ENCODE assay signal across 14 cellular contexts in genomic region chr5:143145388-143145787, GRCh38.
DNase-seq lines count a peak whose midpoint lies in the region; ATAC-seq and TF ChIP-seq lines count a peak whose summit lies in the region.
"Had no signal": no experiment of that assay in that cellular context is flagged by ENCODE, and none has a peak within 500 bp of the region (broad histone marks: within the 10 kb centered on the region; RNA-seq: fewer than 3 reads in every experiment).

No MANE protein-coding gene starts in this region.

- no peaks in the 10 kb centered on the region for H3K36me3 ChIP-seq in mammary epithelial cell (ENCODE audit: insufficient read depth, low read length)
- H3K36me3 ChIP-seq in muscle layer of colon (ENCODE audit: insufficient read depth, low read length), result peaks cover 4% of the 10 kb centered on the region
- no peaks in the 10 kb centered on the region for H3K36me3 ChIP-seq in suprapubic skin
- peaks cover 0 to 18% (median 0%) of the 10 kb centered on the region in 3 experiments for H3K36me3 ChIP-seq in naive thymus-derived CD4-positive, alpha-beta T cell (ENCODE audit: control insufficient read depth in 2 of 3, insufficient read depth in 3 of 3, low read length in 3 of 3)

- no TSS peak for BruUV-seq in mammary epithelial cell (replicated peaks; lab: Mats Ljungman, UMichigan)

- intact Hi-C loops in mammary epithelial cell (cut with micrococcal nuclease), result no loop called here
- intact Hi-C loops in naive thymus-derived CD4-positive, alpha-beta T cell (cut with micrococcal nuclease), result no loop called here

- in situ Hi-C loops in mammary epithelial cell (cut with MboI; ENCODE audit: low sequenced_read_pairs in 2 of 2), result no loop called here

- TF ChIP-seq CTCF in mammary epithelial cell (conservative IDR thresholded peaks at IDR 0.05 in 1 of 2, IDR thresholded peaks at IDR 0.05 in 1 of 2; ENCODE audit: extremely low read depth in 1 of 2, insufficient read depth in 1 of 2, low read depth in 1 of 2, low read length in 2 of 2), result no peak
- no peak for TF ChIP-seq CTCF in suprapubic skin (IDR thresholded peaks at IDR 0.05)

- no peak for TF ChIP-seq POLR2A in suprapubic skin (IDR thresholded peaks at IDR 0.05)

- H3K27me3 Mint-ChIP-seq in T-helper 1 cell treated with Interleukin-12 subunit alpha and Interleukin-12 subunit beta and Interleukin-4 antibody, amounts not matched to agents 30 μg/mL and 1 μg/mL, for 36 hours (ENCODE audit: low read depth), result no peaks in the 10 kb centered on the region
- no peaks in the 10 kb centered on the region for H3K27me3 Mint-ChIP-seq in naive thymus-derived CD4-positive, alpha-beta T cell
- H3K27me3 Mint-ChIP-seq: activated CD8-positive, alpha-beta T cell treated with anti-CD3 and anti-CD28 coated beads for 36 hours had no signal

- WGBS in mammary epithelial cell (ENCODE audit: low coverage, missing lambda C conversion rate), result 44% methylated on average over 6 of the region's 6 CpGs
- WGBS in suprapubic skin, result 48% methylated on average over 6 of the region's 6 CpGs

- H3K27me3 ChIP-seq in mammary epithelial cell (ENCODE audit: insufficient read depth, low read length), result no peaks in the 10 kb centered on the region
- no peaks in the 10 kb centered on the region for H3K27me3 ChIP-seq in muscle layer of colon (ENCODE audit: control insufficient read depth in 1 of 2, insufficient read depth in 2 of 2, low read length in 2 of 2)
- no peaks in the 10 kb centered on the region for H3K27me3 ChIP-seq in suprapubic skin
- no peaks in the 10 kb centered on the region for H3K27me3 ChIP-seq in naive thymus-derived CD4-positive, alpha-beta T cell (ENCODE audit: control insufficient read depth in 2 of 2, insufficient read depth in 2 of 2, low read length in 2 of 2)

- no peaks in the 10 kb centered on the region for H3K79me2 ChIP-seq in mammary epithelial cell (ENCODE audit: insufficient read depth, low read length)

- H3K4me1 Mint-ChIP-seq in T-helper 1 cell treated with Interleukin-12 subunit alpha and Interleukin-12 subunit beta and Interleukin-4 antibody, amounts not matched to agents 30 μg/mL and 1 μg/mL, for 36 hours (ENCODE audit: low read depth), result peaks cover 7% of the 10 kb centered on the region
- H3K4me1 Mint-ChIP-seq in naive thymus-derived CD4-positive, alpha-beta T cell, result peaks cover 0 to 8% (median 0%) of the 10 kb centered on the region in 7 donors

- DNase-seq in T-helper 1 cell, result no peak
- DNase-seq in mammary epithelial cell, result no peak
- DNase-seq in suprapubic skin (ENCODE audit: low spot score in 2 of 2), result no peak
- DNase-seq in naive thymus-derived CD4-positive, alpha-beta T cell, result no peak
- DNase-seq: activated CD8-positive, alpha-beta T cell treated with anti-CD3 and anti-CD28 coated beads for 36 hours; activated naive CD4-positive, alpha-beta T cell treated with Interleukin-2 at 50 U/mL for 16 hours; dermis blood vessel endothelial cell; OCI-M1; stimulated activated CD4-positive, alpha-beta T cell treated with anti-CD3 and anti-CD28 coated beads, Interleukin-4, amount 100 ng/mL, for 4 hours had no signal

- H3K27ac Mint-ChIP-seq in T-helper 1 cell treated with Interleukin-12 subunit alpha and Interleukin-12 subunit beta and Interleukin-4 antibody, amounts not matched to agents 30 μg/mL and 1 μg/mL, for 36 hours, result no peak overlapping the region
- peak overlapping the region in 1 of 9 donors; percentile 30 for H3K27ac Mint-ChIP-seq in naive thymus-derived CD4-positive, alpha-beta T cell
- H3K27ac Mint-ChIP-seq: activated CD8-positive, alpha-beta T cell treated with anti-CD3 and anti-CD28 coated beads for 36 hours had no signal

- H3K36me3 Mint-ChIP-seq in T-helper 1 cell treated with Interleukin-12 subunit alpha and Interleukin-12 subunit beta and Interleukin-4 antibody, amounts not matched to agents 30 μg/mL and 1 μg/mL, for 36 hours (ENCODE audit: low read depth), result peaks cover 15% of the 10 kb centered on the region
- peaks cover 10 to 61% (median 28%) of the 10 kb centered on the region in 5 donors for H3K36me3 Mint-ChIP-seq in naive thymus-derived CD4-positive, alpha-beta T cell

- ATAC-seq in naive thymus-derived CD4-positive, alpha-beta T cell, result no peak
- ATAC-seq in HG03439 (IDR thresholded peaks at IDR 0.05; ENCODE audit: unreplicated experiment) (no peak), HG02884 (IDR thresholded peaks at IDR 0.05; ENCODE audit: unreplicated experiment) (no peak)
- ATAC-seq: activated CD8-positive, alpha-beta T cell treated with anti-CD3 and anti-CD28 coated beads for 36 hours; left lobe of liver had no signal

- H3K4me3 Mint-ChIP-seq in T-helper 1 cell treated with Interleukin-12 subunit alpha and Interleukin-12 subunit beta and Interleukin-4 antibody, amounts not matched to agents 30 μg/mL and 1 μg/mL, for 36 hours, result peak overlapping the region; percentile 11
- peak overlapping the region in 1 of 10 donors; percentile 41 for H3K4me3 Mint-ChIP-seq in naive thymus-derived CD4-positive, alpha-beta T cell
- H3K4me3 Mint-ChIP-seq: activated CD8-positive, alpha-beta T cell treated with anti-CD3 and anti-CD28 coated beads for 36 hours had no signal

- H3K27ac ChIP-seq in mammary epithelial cell (ENCODE audit: insufficient read depth, low read depth, low read length), result peak overlapping the region; percentile 21
- peak overlapping the region; percentile 31 for H3K27ac ChIP-seq in muscle layer of colon (ENCODE audit: low read depth, low read length)
- peak overlapping the region; percentile 57 for H3K27ac ChIP-seq in suprapubic skin
- H3K27ac ChIP-seq in naive thymus-derived CD4-positive, alpha-beta T cell (ENCODE audit: low read depth, low read length), result no peak overlapping the region

- POLR2A ChIA-PET in naive thymus-derived CD4-positive, alpha-beta T cell (lab: Charles Lee), result no interaction called here

- H3K9ac ChIP-seq in mammary epithelial cell (ENCODE audit: insufficient read depth, low read length) (no peak overlapping the region), muscle layer of colon (ENCODE audit: low read length) (no peak overlapping the region)

- CTCF ChIA-PET in mammary epithelial cell (lab: Charles Lee; ENCODE audit: low non-redundant PET), result no interaction called here
- CTCF ChIA-PET in naive thymus-derived CD4-positive, alpha-beta T cell (lab: Charles Lee), result no interaction called here

- H3K4me1 ChIP-seq in mammary epithelial cell (ENCODE audit: insufficient read depth, low read length) (peaks cover 52% of the 10 kb centered on the region), muscle layer of colon (ENCODE audit: insufficient read depth, low read length) (peaks cover 48% of the 10 kb centered on the region), suprapubic skin (peaks cover 49% of the 10 kb centered on the region)
- no peaks in the 10 kb centered on the region for H3K4me1 ChIP-seq in naive thymus-derived CD4-positive, alpha-beta T cell (ENCODE audit: control insufficient read depth in 2 of 2, insufficient read depth in 2 of 2, low read length in 2 of 2)

- no peaks in the 10 kb centered on the region for H4K20me1 ChIP-seq in mammary epithelial cell (ENCODE audit: insufficient read depth, low read length)

- H3K9me3 Mint-ChIP-seq in T-helper 1 cell treated with Interleukin-12 subunit alpha and Interleukin-12 subunit beta and Interleukin-4 antibody, amounts not matched to agents 30 μg/mL and 1 μg/mL, for 36 hours, result no peaks in the 10 kb centered on the region
- H3K9me3 Mint-ChIP-seq in naive thymus-derived CD4-positive, alpha-beta T cell, result no peaks in the 10 kb centered on the region
- H3K9me3 Mint-ChIP-seq: activated CD8-positive, alpha-beta T cell treated with anti-CD3 and anti-CD28 coated beads for 36 hours had no signal

- H3K9me3 ChIP-seq in mammary epithelial cell (replicated peaks; ENCODE audit: insufficient read depth, low read length), result no peaks in the 10 kb centered on the region
- no peaks in the 10 kb centered on the region for H3K9me3 ChIP-seq in muscle layer of colon (ENCODE audit: low read length)
- H3K9me3 ChIP-seq in suprapubic skin, result no peaks in the 10 kb centered on the region
- no peaks in the 10 kb centered on the region for H3K9me3 ChIP-seq in naive thymus-derived CD4-positive, alpha-beta T cell (ENCODE audit: control insufficient read depth in 2 of 3, low read length in 3 of 3)

- peak overlapping the region; percentile 53 for H2AFZ ChIP-seq in mammary epithelial cell (ENCODE audit: low read depth, low read length)

- peak overlapping the region; percentile 55 for H3K4me2 ChIP-seq in mammary epithelial cell (ENCODE audit: insufficient read depth, low read depth, low read length)

- TF ChIP-seq EP300 in suprapubic skin (IDR thresholded peaks at IDR 0.05), result no peak

- no peak overlapping the region for H3K4me3 ChIP-seq in mammary epithelial cell (replicated peaks in 1 of 3; ENCODE audit: insufficient read depth in 1 of 3, low read depth in 2 of 3, low read length in 3 of 3)
- no peak overlapping the region for H3K4me3 ChIP-seq in muscle layer of colon (ENCODE audit: low read depth in 1 of 2, low read length in 2 of 2)
- no peak overlapping the region for H3K4me3 ChIP-seq in suprapubic skin
- H3K4me3 ChIP-seq in naive thymus-derived CD4-positive, alpha-beta T cell (ENCODE audit: low read length), result no peak overlapping the region

- dilution Hi-C loops in mammary epithelial cell (cut with HindIII; ENCODE audit: low sequenced_read_pairs), result no loop called here
